ENCODE assay signal across 14 cellular contexts in genomic region chr11:132186699-132187098, GRCh38.
DNase-seq lines count a peak whose midpoint lies in the region; ATAC-seq, FAIRE-seq and TF ChIP-seq lines count a peak whose summit lies in the region.
"Had no signal": no experiment of that assay in that cellular context is flagged by ENCODE, and none has a peak within 500 bp of the region (broad histone marks: within the 10 kb centered on the region; RNA-seq: fewer than 3 reads in every experiment).

No MANE protein-coding gene starts in this region.

- no peak overlapping the region for H3K9ac ChIP-seq in keratinocyte (ENCODE audit: control insufficient read depth, extremely low read depth, insufficient read depth, low read length)
- H3K9ac ChIP-seq: BLaER1 treated with 17β-estradiol and CSF1 and Interleukin-3, amounts not matched to agents 10 nM and 100 nM had no signal

- H3K9me1 ChIP-seq in keratinocyte (ENCODE audit: control insufficient read depth, extremely low read depth, insufficient read depth, low read length): no peaks in the 10 kb centered on the region

- H3K79me2 ChIP-seq in keratinocyte (ENCODE audit: control insufficient read depth, insufficient read depth, low read length): no peaks in the 10 kb centered on the region

- TF ChIP-seq POLR2A in H54 (IDR thresholded peaks at IDR 0.05; ENCODE audit: low read depth, low read length): no peak

- peak; percentile 41 for DNase-seq in D341Med (ENCODE audit: low spot score)
- DNase-seq in H7: peak; percentile 39
- no peak for DNase-seq in astrocyte of the spinal cord (ENCODE audit: low read depth, low spot score)
- DNase-seq in keratinocyte (ENCODE audit: low read depth, low spot score): no peak
- DNase-seq in H54 (ENCODE audit: insufficient read length, low spot score): no peak
- DNase-seq: activated CD4-positive, alpha-beta T cell treated with anti-CD3 and anti-CD28 coated beads for 48 hours; KG1; NCI-H187 had no signal

- no peak overlapping the region for H3K4me2 ChIP-seq in keratinocyte (ENCODE audit: control insufficient read depth, extremely low read depth, insufficient read depth, low read depth, low read length)
- H3K4me2 ChIP-seq: BLaER1 treated with 17β-estradiol and CSF1 and Interleukin-3, amounts not matched to agents 10 nM and 100 nM had no signal

- H3K36me3 ChIP-seq in H7 (replicated peaks; ENCODE audit: control insufficient read depth, insufficient read depth, low read length): no peaks in the 10 kb centered on the region
- no peaks in the 10 kb centered on the region for H3K36me3 ChIP-seq in keratinocyte (ENCODE audit: control insufficient read depth in 2 of 2, extremely low read depth in 1 of 2, insufficient read depth in 2 of 2, low read length in 2 of 2)
- H3K36me3 ChIP-seq: BLaER1 treated with 17β-estradiol and CSF1 and Interleukin-3, amounts not matched to agents 10 nM and 100 nM; breast epithelium had no signal

- H3K4me3 ChIP-seq in H7 (ENCODE audit: insufficient read depth, low read depth, low read length) (no peak overlapping the region), astrocyte of the spinal cord (ENCODE audit: low read depth, low read length) (no peak overlapping the region), keratinocyte (ENCODE audit: control insufficient read depth in 2 of 3, extremely low read depth in 1 of 3, insufficient read depth in 2 of 3, low read depth in 1 of 3, low read length in 3 of 3) (no peak overlapping the region)
- H3K4me3 ChIP-seq: BLaER1 treated with 17β-estradiol and CSF1 and Interleukin-3, amounts not matched to agents 10 nM and 100 nM; breast epithelium had no signal

- no peaks in the 10 kb centered on the region for H4K20me1 ChIP-seq in keratinocyte (ENCODE audit: control insufficient read depth, extremely low read depth, insufficient read depth, low read length)
- H4K20me1 ChIP-seq: BLaER1 treated with 17β-estradiol and CSF1 and Interleukin-3, amounts not matched to agents 10 nM and 100 nM had no signal

- no peak overlapping the region for H3K27ac ChIP-seq in keratinocyte (ENCODE audit: control insufficient read depth, insufficient read depth, low read length)
- H3K27ac ChIP-seq: BLaER1 treated with 17β-estradiol and CSF1 and Interleukin-3, amounts not matched to agents 10 nM and 100 nM; breast epithelium had no signal

- FAIRE-seq in keratinocyte (lab: Jason Lieb, UNC) (no peak), H54 (lab: Jason Lieb, UNC) (no peak)
- FAIRE-seq: G401.6 had no signal

- dilution Hi-C loops in keratinocyte (cut with MboI; ENCODE audit: extremely low pct_ligation_motif_present, low sequenced_read_pairs): no loop called here

- in situ Hi-C loops in astrocyte of the spinal cord (cut with HindIII; ENCODE audit: low sequenced_read_pairs): no loop called here

- no peak for ATAC-seq in GM21723 (IDR thresholded peaks at IDR 0.05; ENCODE audit: unreplicated experiment)
- ATAC-seq in HG02885 (IDR thresholded peaks at IDR 0.05; ENCODE audit: poor library complexity, unreplicated experiment): no peak
- no peak for ATAC-seq in GM21528 (IDR thresholded peaks at IDR 0.05; ENCODE audit: low FRiP score, unreplicated experiment)

- peak; percentile 31 for TF ChIP-seq CTCF in astrocyte of the spinal cord (IDR thresholded peaks at IDR 0.05; ENCODE audit: low read depth, low read length)
- peak in 2 of 3 experiments; percentile 15 to 20 for TF ChIP-seq CTCF in keratinocyte (optimal IDR thresholded peaks at IDR 0.05 in 1 of 3, IDR thresholded peaks at IDR 0.05 in 1 of 3, conservative IDR thresholded peaks at IDR 0.05 in 1 of 3; ENCODE audit: extremely low read depth in 1 of 3, insufficient read depth in 2 of 3, low read length in 3 of 3)

- no peaks in the 10 kb centered on the region for H3K9me3 ChIP-seq in keratinocyte (ENCODE audit: control insufficient read depth, low read depth, low read length)
- H3K9me3 ChIP-seq: BLaER1 treated with 17β-estradiol and CSF1 and Interleukin-3, amounts not matched to agents 10 nM and 100 nM; breast epithelium had no signal

- no peaks in the 10 kb centered on the region for H3K4me1 ChIP-seq in keratinocyte (ENCODE audit: control insufficient read depth, extremely low read depth, insufficient read depth, low read length)
- H3K4me1 ChIP-seq: BLaER1 treated with 17β-estradiol and CSF1 and Interleukin-3, amounts not matched to agents 10 nM and 100 nM; breast epithelium had no signal

- H2AFZ ChIP-seq in keratinocyte (ENCODE audit: control insufficient read depth, low read length): no peak overlapping the region

- no peaks in the 10 kb centered on the region for H3K27me3 ChIP-seq in H7 (ENCODE audit: control insufficient read depth, insufficient read depth, low read length)
- no peaks in the 10 kb centered on the region for H3K27me3 ChIP-seq in keratinocyte (ENCODE audit: control insufficient read depth, extremely low read depth, insufficient read depth, low read length)
- H3K27me3 ChIP-seq: BLaER1 treated with 17β-estradiol and CSF1 and Interleukin-3, amounts not matched to agents 10 nM and 100 nM; breast epithelium had no signal

Comparison
In these comparisons a context has a peak if more than half of its experiments do, and no peak if none do; other contexts are left out.
1. DNase-seq: peak in D341Med (single experiment) and H7 (single experiment); none in astrocyte of the spinal cord (single experiment), keratinocyte (single experiment) and H54 (single experiment).